Comparison of ENCODE assay signal across 8 cellular contexts in the genomic region with DNA sequence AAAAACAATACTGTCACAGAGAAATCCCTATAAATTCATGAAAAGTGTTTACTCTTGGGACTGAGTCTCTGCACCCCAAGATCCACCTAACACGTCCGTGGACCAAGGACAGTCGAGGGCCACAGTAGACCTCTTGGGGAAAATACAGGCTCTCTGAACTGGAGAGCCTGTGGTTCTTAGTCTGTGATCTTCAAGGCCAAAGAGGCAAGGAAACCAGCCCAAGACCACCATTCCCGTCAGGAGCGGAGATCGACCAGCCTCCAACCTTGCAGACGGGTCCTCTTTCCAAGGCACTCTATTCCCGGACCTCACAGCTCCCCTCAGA. TPM values are rescaled to one million over a fixed set of nuclear protein-coding genes. Genes with fewer than 3 reads are reported as not detected.
DNase-seq lines count a peak whose midpoint lies in the region; ATAC-seq, FAIRE-seq and TF ChIP-seq lines count a peak whose summit lies in the region.

No MANE protein-coding gene starts in this region.

- H3K9me3 ChIP-seq in BLaER1 treated with 17β-estradiol and CSF1 and Interleukin-3, amounts not matched to agents 10 nM and 100 nM (replicated peaks in 1 of 11), result no peaks in the 10 kb centered on the region

- H3K27ac ChIP-seq in BLaER1 treated with 17β-estradiol and CSF1 and Interleukin-3, amounts not matched to agents 10 nM and 100 nM, result peak overlapping the region; percentile 72 to 91 (median 84); a peak in 20 of 22 replicates
- peak overlapping the region in 56 of 59 donors; percentile 19 to 95 (median 92) for H3K27ac ChIP-seq in dorsolateral prefrontal cortex

- in situ Hi-C loops in KBM-7 (cut with MboI; ENCODE audit: low pct_unique_long_range_greater_than_20kb, low sequenced_read_pairs), result loop anchor here (25.0 kb wide), 1 partner anchor 229 kb away; no protein-coding TSS in a partner anchor

- peaks cover 0 to 31% (median 16%) of the 10 kb centered on the region in 11 experiments; a peak in 8 of 22 replicates for H4K20me1 ChIP-seq in BLaER1 treated with 17β-estradiol and CSF1 and Interleukin-3, amounts not matched to agents 10 nM and 100 nM

- H3K36me3 ChIP-seq in BLaER1 treated with 17β-estradiol and CSF1 and Interleukin-3, amounts not matched to agents 10 nM and 100 nM, result no peaks in the 10 kb centered on the region

- TF ChIP-seq CTCF in dorsolateral prefrontal cortex (IDR thresholded peaks at IDR 0.05 in 54 of 56, conservative IDR thresholded peaks at IDR 0.05 in 2 of 56; ENCODE audit: low read depth in 1 of 56, partially characterized antibody in 56 of 56) (no peak), nephron progenitor cell (IDR thresholded peaks at IDR 0.05) (no peak)

- ATAC-seq in HG03469 (IDR thresholded peaks at IDR 0.05; ENCODE audit: unreplicated experiment), result no peak

- intact Hi-C loops in dorsolateral prefrontal cortex (cut with DNase I), result loop anchor here in 1 of 2 donors (2.0 to 10.0 kb wide), 4 partner anchors 41 to 481 kb away; partner anchors contain the start of gene UCHL1

- DNase-seq in KBM-7 (peak; percentile 52), dorsolateral prefrontal cortex (no peak), nephron progenitor cell (no peak), COR-L47 (lab: John Stamatoyannopoulos, UW) (no peak), NCI-H146 treated with DMSO at 0.1 percent for 48 hours (lab: John Stamatoyannopoulos, UW; ENCODE audit: unreplicated experiment) (no peak), HTR-8/SVneo (ENCODE audit: insufficient read length, low spot score) (no peak)

- H3K4me1 ChIP-seq in BLaER1 treated with 17β-estradiol and CSF1 and Interleukin-3, amounts not matched to agents 10 nM and 100 nM, result peaks cover 20 to 41% (median 30%) of the 10 kb centered on the region in 10 experiments

- peaks cover 26% of the 10 kb centered on the region for H3K27me3 Mint-ChIP-seq in nephron progenitor cell (ENCODE audit: low read depth, poor library complexity)

- peaks cover 34% of the 10 kb centered on the region for H3K4me1 Mint-ChIP-seq in nephron progenitor cell

- no peaks in the 10 kb centered on the region for H3K9me3 Mint-ChIP-seq in nephron progenitor cell

- H3K27me3 ChIP-seq in BLaER1 treated with 17β-estradiol and CSF1 and Interleukin-3, amounts not matched to agents 10 nM and 100 nM, result peaks cover 0 to 19% (median 16%) of the 10 kb centered on the region in 11 experiments; a peak in 15 of 22 replicates
- H3K27me3 ChIP-seq in dorsolateral prefrontal cortex, result no peaks in the 10 kb centered on the region

- peak overlapping the region; percentile 69 to 89 (median 83) for H3K9ac ChIP-seq in BLaER1 treated with 17β-estradiol and CSF1 and Interleukin-3, amounts not matched to agents 10 nM and 100 nM

- peak overlapping the region; percentile 90 for H3K4me3 Mint-ChIP-seq in nephron progenitor cell

- H3K4me2 ChIP-seq in BLaER1 treated with 17β-estradiol and CSF1 and Interleukin-3, amounts not matched to agents 10 nM and 100 nM, result peak overlapping the region; percentile 64 to 92 (median 83)

- no peak overlapping the region for H3K27ac Mint-ChIP-seq in nephron progenitor cell

- no peaks in the 10 kb centered on the region for H3K36me3 Mint-ChIP-seq in nephron progenitor cell (ENCODE audit: low read depth)

- FAIRE-seq in HTR-8/SVneo (lab: Jason Lieb, UNC), result no peak

- H3K4me3 ChIP-seq in BLaER1 treated with 17β-estradiol and CSF1 and Interleukin-3, amounts not matched to agents 10 nM and 100 nM, result peak overlapping the region; percentile 66 to 82 (median 71)
- H3K4me3 ChIP-seq in dorsolateral prefrontal cortex, result peak overlapping the region; percentile 43 to 82 (median 67)

RNA-seq across cellular contexts. Expression of gene APBB2, which starts 1.6 kb away (rescaled TPM):
- 100 to 1,000 TPM in 78 of 120 experiments, 10 to 100 TPM in 42; 71.7 to 260 (median 112) TPM for total RNA-seq in dorsolateral prefrontal cortex

RNA-seq across cellular contexts. Expression of gene UCHL1, which starts 40.8 kb away (rescaled TPM):
- 1,000 to 10,000 TPM in 92 of 120 experiments, 100 to 1,000 TPM in 28; 402 to 1,618 (median 1,227) TPM for total RNA-seq in dorsolateral prefrontal cortex
